In the genomic region with DNA sequence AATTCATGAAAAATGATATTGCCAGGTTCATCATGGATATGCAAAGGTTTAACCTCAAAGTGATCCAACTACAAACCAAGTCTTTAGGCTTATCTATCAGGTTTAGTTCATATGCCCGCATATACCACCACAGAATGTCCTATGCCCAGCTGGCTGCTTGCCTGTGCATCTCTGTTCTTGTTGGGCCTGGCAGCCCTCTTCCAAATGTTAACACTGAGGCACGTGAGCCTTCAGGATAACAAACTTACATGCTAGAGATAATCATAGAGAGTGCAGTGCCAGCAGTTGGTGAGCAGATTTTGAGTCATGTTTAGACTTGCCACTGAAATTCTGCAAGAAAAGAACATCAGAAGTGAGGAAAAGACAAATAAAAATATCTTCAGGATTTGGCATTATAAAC, we compare ENCODE assay signal across 21 cellular contexts.
DNase-seq lines count a peak whose midpoint lies in the region; ATAC-seq, FAIRE-seq and TF ChIP-seq lines count a peak whose summit lies in the region.
"Had no signal": no experiment of that assay in that cellular context is flagged by ENCODE, and none has a peak within 500 bp of the region (broad histone marks: within the 10 kb centered on the region; RNA-seq: fewer than 3 reads in every experiment).

No MANE protein-coding gene starts in this region.

- TF ChIP-seq CTCF in bronchial epithelial cell (IDR thresholded peaks at IDR 0.05; ENCODE audit: insufficient read depth, low read length, severe bottlenecking) = no peak
- TF ChIP-seq CTCF in left ventricle myocardium inferior (IDR thresholded peaks at IDR 0.05; ENCODE audit: borderline replicate concordance) = no peak

- H3K36me3 ChIP-seq in MG63 (no peaks in the 10 kb centered on the region), bronchial epithelial cell (ENCODE audit: control insufficient read depth, insufficient read depth, low read length) (no peaks in the 10 kb centered on the region), left ventricle myocardium inferior (no peaks in the 10 kb centered on the region)

- no peaks in the 10 kb centered on the region for H3K4me1 Mint-ChIP-seq in activated naive CD8-positive, alpha-beta T cell treated with anti-CD3 and anti-CD28 coated beads for 36 hours
- H3K4me1 Mint-ChIP-seq: B cell had no signal

- intact Hi-C loops in left ventricle myocardium inferior (cut with micrococcal nuclease) = no loop called here

- H3K4me1 ChIP-seq in left ventricle myocardium inferior = no peaks in the 10 kb centered on the region

- peak overlapping the region; percentile 47 for H3K27ac ChIP-seq in left ventricle myocardium inferior (replicated peaks)
- H3K27ac ChIP-seq: GM23248 had no signal

- H3K27ac Mint-ChIP-seq in activated naive CD8-positive, alpha-beta T cell treated with anti-CD3 and anti-CD28 coated beads for 36 hours = no peak overlapping the region
- H3K27ac Mint-ChIP-seq: B cell; CD4-positive, alpha-beta T cell had no signal

- FAIRE-seq in bronchial epithelial cell (lab: Jason Lieb, UNC) = no peak
- FAIRE-seq: A204.1, G401.6, GM12891, GM19239, H54 had no signal

- peak; percentile 49 for DNase-seq in DMS 273 (lab: John Stamatoyannopoulos, UW; ENCODE audit: unreplicated experiment)
- peak; percentile 18 for DNase-seq in MG63
- peak; percentile 1 for DNase-seq in bronchial epithelial cell (ENCODE audit: low read depth)
- peak; percentile 20 for DNase-seq in left ventricle myocardium inferior
- no peak for DNase-seq in activated naive CD8-positive, alpha-beta T cell treated with anti-CD3 and anti-CD28 coated beads for 36 hours
- DNase-seq: C1 segment of cervical spinal cord; Calu3; CD4-positive, alpha-beta T cell; DMS153; DMS79 treated with DMSO at 0.1 percent for 48 hours; EL; GM23248 had no signal

- H3K27me3 ChIP-seq in MG63 = no peaks in the 10 kb centered on the region
- no peaks in the 10 kb centered on the region for H3K27me3 ChIP-seq in bronchial epithelial cell (ENCODE audit: control insufficient read depth, insufficient read depth, low read length)
- no peaks in the 10 kb centered on the region for H3K27me3 ChIP-seq in left ventricle myocardium inferior (ENCODE audit: low read depth)

- H3K36me3 Mint-ChIP-seq in activated naive CD8-positive, alpha-beta T cell treated with anti-CD3 and anti-CD28 coated beads for 36 hours = no peaks in the 10 kb centered on the region

- H3K9me3 Mint-ChIP-seq in activated naive CD8-positive, alpha-beta T cell treated with anti-CD3 and anti-CD28 coated beads for 36 hours = peaks cover 1% of the 10 kb centered on the region

- H3K27me3 Mint-ChIP-seq in activated naive CD8-positive, alpha-beta T cell treated with anti-CD3 and anti-CD28 coated beads for 36 hours = no peaks in the 10 kb centered on the region
- H3K27me3 Mint-ChIP-seq: B cell; CD4-positive, alpha-beta T cell had no signal

- ATAC-seq in GM18867 (IDR thresholded peaks at IDR 0.05; ENCODE audit: unreplicated experiment) = no peak
- ATAC-seq in GM21825 (IDR thresholded peaks at IDR 0.05; ENCODE audit: unreplicated experiment) = no peak
- ATAC-seq: HCT116 had no signal

- H3K9me3 ChIP-seq in MG63 (no peaks in the 10 kb centered on the region), left ventricle myocardium inferior (replicated peaks) (no peaks in the 10 kb centered on the region)

- H3K4me3 ChIP-seq in MG63 (no peak overlapping the region), bronchial epithelial cell (ENCODE audit: low read depth, low read length) (no peak overlapping the region), left ventricle myocardium inferior (no peak overlapping the region)
- H3K4me3 ChIP-seq: GM23248 had no signal

- H3K4me3 Mint-ChIP-seq in activated naive CD8-positive, alpha-beta T cell treated with anti-CD3 and anti-CD28 coated beads for 36 hours = no peak overlapping the region
- H3K4me3 Mint-ChIP-seq: B cell; CD4-positive, alpha-beta T cell had no signal
